ENCODE assay signal across 7 cellular contexts in genomic region chr5:72818866-72819534, GRCh38. TPM values are rescaled to one million over a fixed set of nuclear protein-coding genes. Genes with fewer than 3 reads are reported as not detected.
A peak's percentile ranks its signal among the peaks of the same experiment; 100 is the strongest.
DNase-seq lines count a peak whose midpoint lies in the region; ATAC-seq and TF ChIP-seq lines count a peak whose summit lies in the region.

No MANE protein-coding gene starts in this region.

- peak; percentile 82 for TF ChIP-seq CTCF in GM12874 (IDR thresholded peaks at IDR 0.05; ENCODE audit: insufficient read depth, low read depth, low read length)

- peak; percentile 82 for DNase-seq in KBM-7
- DNase-seq in RPMI8226: peak; percentile 65
- peak; percentile 48 for DNase-seq in activated naive CD4-positive, alpha-beta T cell treated with anti-CD3 and anti-CD28 coated beads, Interleukin-2, amount 50 U/mL, for 16 hours
- peak; percentile 83 for DNase-seq in cardiac septum (ENCODE audit: low spot score)
- peak in 9 of 10 donors; percentile 58 to 95 (median 64) for DNase-seq in posterior cingulate gyrus

- no peak for ATAC-seq in HG03469 (IDR thresholded peaks at IDR 0.05; ENCODE audit: unreplicated experiment)

- in situ Hi-C loops in KBM-7 (cut with MboI; ENCODE audit: low pct_unique_long_range_greater_than_20kb, low sequenced_read_pairs): no loop called here

- intact Hi-C loops in cardiac septum (cut with DNase I) (loop anchor here (5.0 kb wide), 2 partner anchors 262 to 367 kb away; no protein-coding TSS in a partner anchor), posterior cingulate gyrus (cut with DNase I) (loop anchor here (5.0 kb wide), 1 partner anchor 452 kb away; no protein-coding TSS in a partner anchor)

RNA-seq across cellular contexts. Expression of gene TNPO1, which starts 2.5 kb away (rescaled TPM):
- total RNA-seq in cardiac septum: 68.8 TPM
